9 cellular contexts compared by ENCODE assay signal in genomic region chr1:180167721-180168467, GRCh38. TPM values are rescaled to one million over a fixed set of nuclear protein-coding genes. Genes with fewer than 3 reads are reported as not detected.
DNase-seq lines count a peak whose midpoint lies in the region; ATAC-seq and TF ChIP-seq lines count a peak whose summit lies in the region.
"Had no signal": no experiment of that assay in that cellular context is flagged by ENCODE, and none has a peak within 500 bp of the region (broad histone marks: within the 10 kb centered on the region; RNA-seq: fewer than 3 reads in every experiment).

No MANE protein-coding gene starts in this region.

- no peaks in the 10 kb centered on the region for H3K36me3 Mint-ChIP-seq in WTC11

- peaks cover 14 to 35% of the 10 kb centered on the region in 2 experiments; a peak in 3 of 4 replicates for H3K4me1 ChIP-seq in SK-N-SH (ENCODE audit: control insufficient read depth in 1 of 2, insufficient read depth in 2 of 2, low read depth in 1 of 2, low read length in 1 of 2)
- peaks cover 33 to 58% (median 48%) of the 10 kb centered on the region in 4 donors for H3K4me1 ChIP-seq in upper lobe of left lung

- peaks cover 55% of the 10 kb centered on the region for H3K4me1 Mint-ChIP-seq in WTC11

- no peak for TF ChIP-seq RAD21 in SK-N-SH (IDR thresholded peaks at IDR 0.05; ENCODE audit: low read length)

- H3K4me3 ChIP-seq in SK-N-SH (ENCODE audit: low read depth in 2 of 2, low read length in 1 of 2) (no peak overlapping the region), upper lobe of left lung (no peak overlapping the region)

- CTCF ChIA-PET in SK-N-SH (lab: Yijun Ruan, JAX) (interaction anchor here (0.9 to 6.8 kb wide), 17 partner anchors 9 to 462 kb away, joined by 3 to 97 read pairs (median 3); no protein-coding TSS in a partner anchor), WTC11 (lab: Charles Lee) (interaction anchor here (0.8 to 9.0 kb wide), 42 partner anchors 9 to 462 kb away, joined by 3 to 140 read pairs (median 5); partner anchors contain the start of genes QSOX1 and TOR1AIP1)

- TF ChIP-seq CTCF in SK-N-SH (IDR thresholded peaks at IDR 0.05) (no peak), WTC11 (IDR thresholded peaks at IDR 0.05) (no peak), upper lobe of left lung (IDR thresholded peaks at IDR 0.05) (no peak)

- peaks cover 49% of the 10 kb centered on the region for H3K79me2 ChIP-seq in SK-N-SH (ENCODE audit: insufficient read depth)

- H3K9ac ChIP-seq in SK-N-SH: no peak overlapping the region

- H3K27ac Mint-ChIP-seq in WTC11: peak overlapping the region; percentile 95

- whole genome bisulfite sequencing in SK-N-SH (ENCODE audit: low lambda C conversion rate): 78% methylated on average over 5 of the region's 13 CpGs
- 61 to 80% methylated on average over 3 to 11 of the region's 13 CpGs for WGBS in upper lobe of left lung, 2 donors

- peak overlapping the region in 1 of 2 experiments; percentile 80; a peak in 3 of 4 replicates for H3K27ac ChIP-seq in SK-N-SH (ENCODE audit: low read depth in 2 of 2, low read length in 1 of 2)
- H3K27ac ChIP-seq in upper lobe of left lung: peak overlapping the region; percentile 11 to 77 (median 59)

- H3K27me3 ChIP-seq in SK-N-SH (ENCODE audit: insufficient read depth) (no peaks in the 10 kb centered on the region), upper lobe of left lung (no peaks in the 10 kb centered on the region)

- H3K9me2 ChIP-seq in SK-N-SH: no peaks in the 10 kb centered on the region

- no peaks in the 10 kb centered on the region for H3K27me3 Mint-ChIP-seq in WTC11 (ENCODE audit: low read depth)

- TF ChIP-seq EP300 in SK-N-SH (IDR thresholded peaks at IDR 0.05; ENCODE audit: borderline replicate concordance in 1 of 2, low read depth in 1 of 2, low read length in 1 of 2): no peak
- TF ChIP-seq EP300 in upper lobe of left lung (IDR thresholded peaks at IDR 0.05): peak in 1 of 4 donors; percentile 2

- no peak overlapping the region for H3K4me2 ChIP-seq in SK-N-SH

- H3F3A ChIP-seq in SK-N-SH (replicated peaks; ENCODE audit: insufficient read depth): no peaks in the 10 kb centered on the region

- POLR2A ChIA-PET in SK-N-SH (lab: Yijun Ruan, JAX) (no interaction called here), WTC11 (lab: Charles Lee) (interaction anchor here (0.9 to 1.2 kb wide), 3 partner anchors 10 to 13 kb away, joined by 3 to 5 read pairs (median 3); partner anchors contain the start of gene QSOX1)

- H3K9me3 Mint-ChIP-seq in WTC11: no peaks in the 10 kb centered on the region
- H3K9me3 Mint-ChIP-seq: nephron had no signal

- DNase-seq in SK-N-SH (no peak), WTC11 (ENCODE audit: low spot score) (peak; percentile 80), islet precursor cell (peak; percentile 97), upper lobe of left lung (peak; percentile 88 to 94), GM19240 (ENCODE audit: insufficient read length, low spot score) (no peak)

- ATAC-seq in SK-N-SH treated with all-trans-retinoic acid at 6 μM for 48 hours (peak; percentile 49), WTC11 (peak; percentile 90), upper lobe of left lung (ENCODE audit: low FRiP score in 2 of 2) (peak; percentile 76 to 94), GM18858 (IDR thresholded peaks at IDR 0.05; ENCODE audit: unreplicated experiment) (no peak), GM19452 (IDR thresholded peaks at IDR 0.05; ENCODE audit: unreplicated experiment) (no peak)

- H3K9me3 ChIP-seq in SK-N-SH (no peaks in the 10 kb centered on the region), upper lobe of left lung (no peaks in the 10 kb centered on the region)

- peak in 1 of 4 donors; percentile 35 for TF ChIP-seq POLR2A in upper lobe of left lung (IDR thresholded peaks at IDR 0.05)

- H2AFZ ChIP-seq in SK-N-SH (ENCODE audit: low read depth): no peak overlapping the region

- H3K36me3 ChIP-seq in SK-N-SH (replicated peaks in 1 of 2; ENCODE audit: control insufficient read depth in 1 of 2, insufficient read depth in 2 of 2, low read length in 1 of 2): peaks cover 3 to 9% of the 10 kb centered on the region in 2 experiments
- peaks cover 0 to 15% (median 8%) of the 10 kb centered on the region in 4 donors for H3K36me3 ChIP-seq in upper lobe of left lung

- peaks cover 16% of the 10 kb centered on the region; the same call in 1 of the 2 replicates for H4K20me1 ChIP-seq in SK-N-SH (ENCODE audit: insufficient read depth)

- no peak overlapping the region for H3K4me3 Mint-ChIP-seq in WTC11
- H3K4me3 Mint-ChIP-seq: nephron had no signal

TF ChIP-seq in SK-N-SH treated with all-trans-retinoic acid at 6 μM for 48 hours, 23 proteins besides CTCF, POLR2A, EP300 and RAD21 (continues in another document):
- TF ChIP-seq ARNTL (CRISPR knock-in tag; IDR thresholded peaks at IDR 0.05; ENCODE audit: borderline replicate concordance, low read depth): no peak
- TF ChIP-seq ZC3H10 (CRISPR knock-in tag; IDR thresholded peaks at IDR 0.05): no peak
- TF ChIP-seq PPARA (CRISPR knock-in tag; IDR thresholded peaks at IDR 0.05; ENCODE audit: borderline replicate concordance): no peak
- no peak for TF ChIP-seq CSDC2 (CRISPR knock-in tag; IDR thresholded peaks at IDR 0.05)
- TF ChIP-seq ZFP30 (CRISPR knock-in tag; IDR thresholded peaks at IDR 0.05): no peak

TF ChIP-seq in SK-N-SH, 30 proteins besides CTCF, POLR2A, EP300 and RAD21:
- TF ChIP-seq YY1 (IDR thresholded peaks at IDR 0.05; ENCODE audit: low read depth) (no peak), USF2 (IDR thresholded peaks at IDR 0.05; ENCODE audit: borderline replicate concordance, low read depth, low read length) (no peak), MAX (IDR thresholded peaks at IDR 0.05; ENCODE audit: low read depth) (no peak), GABPA (IDR thresholded peaks at IDR 0.05; ENCODE audit: low read depth) (no peak), PBX3 (IDR thresholded peaks at IDR 0.05) (no peak), TCF12 (IDR thresholded peaks at IDR 0.05) (no peak), RXRA (IDR thresholded peaks at IDR 0.05; ENCODE audit: borderline replicate concordance, low read depth) (no peak), MXI1 (IDR thresholded peaks at IDR 0.05; ENCODE audit: low read depth, low read length) (no peak), ELF1 (IDR thresholded peaks at IDR 0.05) (no peak)

TF ChIP-seq in WTC11, 78 proteins besides CTCF, POLR2A, EP300 and RAD21 (continues in another document):
- TF ChIP-seq ZNF219 (CRISPR knock-in tag; IDR thresholded peaks at IDR 0.05; ENCODE audit: borderline replicate concordance): no peak
- no peak for TF ChIP-seq ZNF396 (CRISPR knock-in tag; IDR thresholded peaks at IDR 0.05; ENCODE audit: borderline replicate concordance)
- TF ChIP-seq ZNF423 (CRISPR knock-in tag; IDR thresholded peaks at IDR 0.05): peak; percentile 92
- TF ChIP-seq ZNF425 (CRISPR knock-in tag; conservative IDR thresholded peaks at IDR 0.05): no peak
- TF ChIP-seq HMGXB4 (CRISPR knock-in tag; IDR thresholded peaks at IDR 0.05): peak; percentile 61; the same call in 1 of the 2 replicates
- no peak for TF ChIP-seq ZNF281 (CRISPR knock-in tag; IDR thresholded peaks at IDR 0.05)

RNA-seq across cellular contexts. Expression of gene QSOX1, which starts 13.2 kb away (rescaled TPM):
- polyA plus RNA-seq in SK-N-SH (2012; rRNA removed): 307 and 359 TPM in 2 replicates
- polyA plus RNA-seq in SK-N-SH (2012; cell fraction: cytosol; rRNA removed): 181 and 270 TPM in 2 replicates
- polyA plus RNA-seq in SK-N-SH (2012; cell fraction: nucleus; rRNA removed): 436 and 654 TPM in 2 replicates
- total RNA-seq in WTC11 (2021) (135 to 147 TPM (median 136 TPM) in 3 replicates), upper lobe of left lung (100 to 1,000 TPM in 5 of 6 donors, 10 to 100 TPM in 1; 61.8 to 380 (median 201) TPM)

Comparison
In these comparisons a context has a peak if more than half of its experiments do, and no peak if none do; other contexts are left out.
1. ATAC-seq: peak in SK-N-SH treated with all-trans-retinoic acid at 6 μM for 48 hours (single experiment), WTC11 (single experiment) and upper lobe of left lung (2 of 2); none in GM18858 (single experiment) and GM19452 (single experiment).
2. DNase-seq: peak in WTC11 (single experiment), islet precursor cell (single experiment) and upper lobe of left lung (2 of 2); none in SK-N-SH (single experiment) and GM19240 (single experiment).